1 cellular context compared by ENCODE assay signal in genomic region chr6:393391-394221, GRCh38.
TF ChIP-seq lines count a peak whose summit lies in the region.

No MANE protein-coding gene starts in this region.

TF ChIP-seq in GM12878, 131 proteins besides CTCF, POLR2A, EP300 and RAD21 (continued from another document):
- peak in 1 of 2 experiments; percentile 38; a peak in 1 of 4 replicates for TF ChIP-seq ETV6 (conservative IDR thresholded peaks at IDR 0.05 in 1 of 2, IDR thresholded peaks at IDR 0.05 in 1 of 2; ENCODE audit: borderline replicate concordance in 1 of 2, low read depth in 1 of 2)
- no peak for TF ChIP-seq E2F8 (IDR thresholded peaks at IDR 0.05; ENCODE audit: low read depth, partially characterized antibody)
- no peak for TF ChIP-seq SUPT20H (IDR thresholded peaks at IDR 0.05; ENCODE audit: borderline replicate concordance, control insufficient read depth, low read depth, low read length)
- TF ChIP-seq NRF1 (conservative IDR thresholded peaks at IDR 0.05; ENCODE audit: low read depth, low read length): no peak
- TF ChIP-seq SMAD1 (IDR thresholded peaks at IDR 0.05; ENCODE audit: low read depth, partially characterized antibody): peak; percentile 53
- no peak for TF ChIP-seq GATAD2B (conservative IDR thresholded peaks at IDR 0.05; ENCODE audit: low read depth)
- peak; percentile 35; the same call in 1 of the 2 replicates for TF ChIP-seq IKZF1 (conservative IDR thresholded peaks at IDR 0.05)
- TF ChIP-seq HDGF (IDR thresholded peaks at IDR 0.05): 0 out of 2 replicates have a peak, but pooled peaks have one; percentile 59
- TF ChIP-seq PBX3 (IDR thresholded peaks at IDR 0.05; ENCODE audit: insufficient replicate concordance, low read depth, low read length): peak; percentile 1
- TF ChIP-seq ZBTB40 (IDR thresholded peaks at IDR 0.05; ENCODE audit: borderline replicate concordance): peak; percentile 14; the same call in 1 of the 2 replicates
- peak; percentile 20 for TF ChIP-seq HDAC6 (IDR thresholded peaks at IDR 0.05; ENCODE audit: unreplicated experiment)
- no peak for TF ChIP-seq EED (IDR thresholded peaks at IDR 0.05; ENCODE audit: low read depth)
- 0 out of 2 replicates have a peak, but pooled peaks have one; percentile 27 for TF ChIP-seq CREM (IDR thresholded peaks at IDR 0.05; ENCODE audit: low read depth)
- TF ChIP-seq SIN3A (IDR thresholded peaks at IDR 0.05; ENCODE audit: low read depth, low read length): peak; percentile 42; the same call in 1 of the 2 replicates
- TF ChIP-seq NR2C2 (IDR thresholded peaks at IDR 0.05; ENCODE audit: borderline replicate concordance, control insufficient read depth, insufficient read length, low read depth): no peak
- TF ChIP-seq IKZF2 (IDR thresholded peaks at IDR 0.05): peak in 1 of 2 experiments; percentile 17; a peak in 1 of 4 replicates
- TF ChIP-seq POLR2AphosphoS2 (IDR thresholded peaks at IDR 0.05; ENCODE audit: low read depth, low read length): peak; percentile 24; the same call in 1 of the 2 replicates
- no peak for TF ChIP-seq CHD4 (IDR thresholded peaks at IDR 0.05)
- TF ChIP-seq PKNOX1 (IDR thresholded peaks at IDR 0.05): 0 out of 2 replicates have a peak, but pooled peaks have one; percentile 10
- peak; percentile 44; the same call in 1 of the 2 replicates for TF ChIP-seq BACH1 (IDR thresholded peaks at IDR 0.05; ENCODE audit: borderline replicate concordance)
- peak; percentile 57; the same call in 2 of the 3 replicates for TF ChIP-seq POU2F2 (IDR thresholded peaks at IDR 0.05; ENCODE audit: borderline replicate concordance, low read depth, low read length)
- peak; percentile 66 for TF ChIP-seq MXI1 (IDR thresholded peaks at IDR 0.05; ENCODE audit: low read depth, low read length)
- peak; percentile 84 for TF ChIP-seq SMAD5 (IDR thresholded peaks at IDR 0.05; ENCODE audit: low read depth)
- TF ChIP-seq ZNF687 (IDR thresholded peaks at IDR 0.05): 0 out of 2 replicates have a peak, but pooled peaks have one; percentile 11
- TF ChIP-seq NBN (IDR thresholded peaks at IDR 0.05): 0 out of 2 replicates have a peak, but pooled peaks have one; percentile 33
- TF ChIP-seq RELA (IDR thresholded peaks at IDR 0.05; ENCODE audit: borderline replicate concordance, partially characterized antibody): peak; percentile 73
- TF ChIP-seq GABPA (IDR thresholded peaks at IDR 0.05; ENCODE audit: low read depth): no peak
- TF ChIP-seq WRNIP1 (IDR thresholded peaks at IDR 0.05; ENCODE audit: borderline replicate concordance, low read depth, low read length): no peak
- TF ChIP-seq EGR1 (IDR thresholded peaks at IDR 0.05; ENCODE audit: borderline replicate concordance in 1 of 2, low read depth in 2 of 2, low read length in 2 of 2): peak in 1 of 2 experiments; percentile 13; a peak in 1 of 3 replicates
- no peak for TF ChIP-seq MYC (IDR thresholded peaks at IDR 0.05; ENCODE audit: insufficient read depth, insufficient read length, insufficient replicate concordance, low read length, severe bottlenecking)
- TF ChIP-seq ESRRA (IDR thresholded peaks at IDR 0.05; ENCODE audit: low read length): no peak
- no peak for TF ChIP-seq JUND (IDR thresholded peaks at IDR 0.05; ENCODE audit: low read depth, low read length)
- TF ChIP-seq ZNF274 (IDR thresholded peaks at IDR 0.05; ENCODE audit: insufficient read depth, insufficient read length): no peak
- TF ChIP-seq RAD51 (IDR thresholded peaks at IDR 0.05): no peak
- TF ChIP-seq CREB1 (IDR thresholded peaks at IDR 0.05; ENCODE audit: low read depth): 0 out of 2 replicates have a peak, but pooled peaks have one; percentile 27
- TF ChIP-seq RUNX3 (IDR thresholded peaks at IDR 0.05; ENCODE audit: low read length): peak; percentile 47
- TF ChIP-seq FOS (IDR thresholded peaks at IDR 0.05; ENCODE audit: borderline replicate concordance, extremely low read depth, insufficient read length): no peak
- TF ChIP-seq POLR2AphosphoS5 (IDR thresholded peaks at IDR 0.05; ENCODE audit: low read length): peak; percentile 93
- TF ChIP-seq BHLHE40 (IDR thresholded peaks at IDR 0.05; ENCODE audit: borderline replicate concordance in 1 of 2, low read depth in 2 of 2, low read length in 1 of 2): peak; percentile 18 to 44; a peak in 2 of 4 replicates
- no peak for TF ChIP-seq ZNF622 (IDR thresholded peaks at IDR 0.05)
